Comparison of ENCODE assay signal across 1 cellular context in genomic region chr22:44025171-44026065, GRCh38.
TF ChIP-seq lines count a peak whose summit lies in the region.

No MANE protein-coding gene starts in this region.

TF ChIP-seq in GM12878, 131 proteins besides CTCF, POLR2A, EP300 and RAD21 (continued from another document and continues in another):
- TF ChIP-seq MLLT1 (IDR thresholded peaks at IDR 0.05), result peak; percentile 64
- no peak for TF ChIP-seq ELK1 (IDR thresholded peaks at IDR 0.05; ENCODE audit: low read depth, low read length)
- TF ChIP-seq TBL1XR1 (IDR thresholded peaks at IDR 0.05; ENCODE audit: low read depth, low read length), result peak; percentile 89
- peak; percentile 71 for TF ChIP-seq NR2F1 (conservative IDR thresholded peaks at IDR 0.05)
- TF ChIP-seq SRF (IDR thresholded peaks at IDR 0.05; ENCODE audit: low read depth in 2 of 2, low read length in 2 of 2), result 0 out of 4 replicates have a peak, but pooled peaks of 1 of the 2 experiments have one; percentile 5
- TF ChIP-seq ZNF217 (IDR thresholded peaks at IDR 0.05), result no peak; the same call in 1 of the 2 replicates
- TF ChIP-seq SMC3 (IDR thresholded peaks at IDR 0.05; ENCODE audit: borderline replicate concordance, low read length), result peak; percentile 12; the same call in 1 of the 2 replicates
- no peak for TF ChIP-seq SIX5 (IDR thresholded peaks at IDR 0.05; ENCODE audit: low read depth, low read length, severe bottlenecking)
- peak; percentile 84; the same call in 1 of the 2 replicates for TF ChIP-seq GATAD2B (conservative IDR thresholded peaks at IDR 0.05; ENCODE audit: low read depth)
- TF ChIP-seq IKZF2 (IDR thresholded peaks at IDR 0.05), result peak; percentile 99
- TF ChIP-seq MTA3 (IDR thresholded peaks at IDR 0.05; ENCODE audit: borderline replicate concordance, low read length), result no peak; the same call in 1 of the 2 replicates
- TF ChIP-seq CHD2 (IDR thresholded peaks at IDR 0.05; ENCODE audit: borderline replicate concordance, low read depth, low read length), result peak; percentile 94
- no peak for TF ChIP-seq USF1 (IDR thresholded peaks at IDR 0.05; ENCODE audit: borderline replicate concordance, extremely low read length, insufficient read depth, low read depth, low read length)
- TF ChIP-seq BACH1 (IDR thresholded peaks at IDR 0.05; ENCODE audit: borderline replicate concordance), result peak; percentile 89
- TF ChIP-seq IRF4 (IDR thresholded peaks at IDR 0.05; ENCODE audit: low read depth, low read length), result peak; percentile 47
- TF ChIP-seq CUX1 (IDR thresholded peaks at IDR 0.05; ENCODE audit: insufficient replicate concordance, low read depth, low read length), result peak; percentile 18
- TF ChIP-seq MEF2A (IDR thresholded peaks at IDR 0.05; ENCODE audit: insufficient read depth, low read depth, low read length), result peak; percentile 78; the same call in 1 of the 2 replicates
- TF ChIP-seq POLR2AphosphoS5 (IDR thresholded peaks at IDR 0.05; ENCODE audit: low read length), result peak; percentile 92
- TF ChIP-seq HDGF (IDR thresholded peaks at IDR 0.05), result 0 out of 2 replicates have a peak, but pooled peaks have one; percentile 17
- TF ChIP-seq RFX5 (IDR thresholded peaks at IDR 0.05; ENCODE audit: low read depth, low read length), result 0 out of 2 replicates have a peak, but pooled peaks have one; percentile 34
- peak; percentile 90 for TF ChIP-seq SMAD1 (IDR thresholded peaks at IDR 0.05; ENCODE audit: low read depth, partially characterized antibody)
- TF ChIP-seq FOXM1 (IDR thresholded peaks at IDR 0.05; ENCODE audit: low read depth, low read length), result peak; percentile 90
- peak; percentile 82 for TF ChIP-seq PML (IDR thresholded peaks at IDR 0.05; ENCODE audit: low read length)
- no peak for TF ChIP-seq ZNF622 (IDR thresholded peaks at IDR 0.05)
- peak; percentile 73 for TF ChIP-seq TAF1 (IDR thresholded peaks at IDR 0.05; ENCODE audit: borderline replicate concordance, low read depth, low read length)
- peak; percentile 84 for TF ChIP-seq ZBED1 (IDR thresholded peaks at IDR 0.05; ENCODE audit: borderline replicate concordance)
- TF ChIP-seq RELB (IDR thresholded peaks at IDR 0.05; ENCODE audit: low read depth), result peak; percentile 98
- TF ChIP-seq ESRRA (IDR thresholded peaks at IDR 0.05; ENCODE audit: low read length), result no peak
- peak; percentile 39 for TF ChIP-seq E2F8 (IDR thresholded peaks at IDR 0.05; ENCODE audit: low read depth, partially characterized antibody)
- no peak for TF ChIP-seq BCLAF1 (IDR thresholded peaks at IDR 0.05)
- 0 out of 2 replicates have a peak, but pooled peaks have one; percentile 29 for TF ChIP-seq JUND (IDR thresholded peaks at IDR 0.05; ENCODE audit: low read depth, low read length)
- TF ChIP-seq EED (IDR thresholded peaks at IDR 0.05; ENCODE audit: low read depth), result peak; percentile 99
- TF ChIP-seq TARDBP (IDR thresholded peaks at IDR 0.05; ENCODE audit: borderline replicate concordance), result 0 out of 2 replicates have a peak, but pooled peaks have one; percentile 30
- TF ChIP-seq SPI1 (IDR thresholded peaks at IDR 0.05; ENCODE audit: borderline replicate concordance, insufficient read depth, low read depth, low read length), result peak; percentile 98
- no peak for TF ChIP-seq ZNF274 (IDR thresholded peaks at IDR 0.05; ENCODE audit: insufficient read depth, insufficient read length)
- TF ChIP-seq RBBP5 (conservative IDR thresholded peaks at IDR 0.05), result no peak
- TF ChIP-seq TCF3 (IDR thresholded peaks at IDR 0.05; ENCODE audit: borderline replicate concordance, insufficient read depth, low read depth, low read length), result peak; percentile 87; the same call in 1 of the 2 replicates
- TF ChIP-seq ZNF687 (IDR thresholded peaks at IDR 0.05), result peak; percentile 84
